In genomic region chr14:89429206-89430091, GRCh38 we compare ENCODE assay signal across 8 cellular contexts. TPM values are rescaled to one million over a fixed set of nuclear protein-coding genes. Genes with fewer than 3 reads are reported as not detected.
DNase-seq lines count a peak whose midpoint lies in the region; ATAC-seq and TF ChIP-seq lines count a peak whose summit lies in the region.

No MANE protein-coding gene starts in this region.

- peaks cover 64% of the 10 kb centered on the region for H3K4me1 Mint-ChIP-seq in activated CD4-positive, alpha-beta T cell treated with anti-CD3 and anti-CD28 coated beads, Interleukin-2, amount 10 ng/mL, durations not matched to agents 7 days and 5 days

- no peaks in the 10 kb centered on the region for H3K9me3 Mint-ChIP-seq in activated CD4-positive, alpha-beta T cell treated with anti-CD3 and anti-CD28 coated beads, Interleukin-2, amount 10 ng/mL, durations not matched to agents 7 days and 5 days

- no peak for TF ChIP-seq EP300 in ovary (IDR thresholded peaks at IDR 0.05)

- no peak for TF ChIP-seq CTCF in ovary (IDR thresholded peaks at IDR 0.05)

- no peaks in the 10 kb centered on the region for H3K9me3 ChIP-seq in ovary

- WGBS in ovary, 3 donors, result 16 to 20% (median 17%) methylated on average over 14 of the region's 14 CpGs

- H3K4me1 ChIP-seq in ovary (ENCODE audit: insufficient read depth), result peaks cover 26% of the 10 kb centered on the region

- ATAC-seq in GM18861 (IDR thresholded peaks at IDR 0.05; ENCODE audit: unreplicated experiment), result no peak
- ATAC-seq in HG02973 (IDR thresholded peaks at IDR 0.05; ENCODE audit: unreplicated experiment), result no peak

- H3K27ac Mint-ChIP-seq in activated CD4-positive, alpha-beta T cell treated with anti-CD3 and anti-CD28 coated beads, Interleukin-2, amount 10 ng/mL, durations not matched to agents 7 days and 5 days, result peak overlapping the region; percentile 85

- H3K4me3 Mint-ChIP-seq in activated CD4-positive, alpha-beta T cell treated with anti-CD3 and anti-CD28 coated beads, Interleukin-2, amount 10 ng/mL, durations not matched to agents 7 days and 5 days, result peak overlapping the region; percentile 70

- peak; percentile 60 for DNase-seq in DMS79 (lab: John Stamatoyannopoulos, UW)
- DNase-seq in NCI-H128 (lab: John Stamatoyannopoulos, UW; ENCODE audit: unreplicated experiment), result peak; percentile 23
- peak; percentile 34 for DNase-seq in activated CD4-positive, alpha-beta T cell treated with anti-CD3 and anti-CD28 coated beads, Interleukin-2, amount 10 ng/mL, durations not matched to agents 7 days and 5 days
- DNase-seq in fibroblast of gingiva (ENCODE audit: low read depth), result peak; percentile 60
- DNase-seq in ovary, result peak in 1 of 5 donors; percentile 38
- no peak for DNase-seq in NCI-H2196 treated with DMSO at 0.1 percent for 48 hours (lab: John Stamatoyannopoulos, UW; ENCODE audit: unreplicated experiment)

- CTCF ChIA-PET in activated CD4-positive, alpha-beta T cell treated with anti-CD3 and anti-CD28 coated beads, Interleukin-2, amount 10 ng/mL, durations not matched to agents 7 days and 5 days (lab: Charles Lee), result interaction anchor here (0.6 to 1.7 kb wide), 3 partner anchors 128 to 266 kb away, joined by 3 to 7 read pairs (median 5); no protein-coding TSS in a partner anchor

- H3K4me3 ChIP-seq in ovary, result peak overlapping the region; percentile 6

- intact Hi-C loops in ovary (cut with DNase I), result loop anchor here in 2 of 4 donors (5.0 to 10.0 kb wide), 4 partner anchors 63 to 395 kb away; no protein-coding TSS in a partner anchor

- no peaks in the 10 kb centered on the region for H3K27me3 Mint-ChIP-seq in activated CD4-positive, alpha-beta T cell treated with anti-CD3 and anti-CD28 coated beads, Interleukin-2, amount 10 ng/mL, durations not matched to agents 7 days and 5 days

- no peak for TF ChIP-seq POLR2A in ovary (IDR thresholded peaks at IDR 0.05)

- peak overlapping the region; percentile 46 to 82 for H3K27ac ChIP-seq in ovary

- peaks cover 8% of the 10 kb centered on the region for H3K36me3 Mint-ChIP-seq in activated CD4-positive, alpha-beta T cell treated with anti-CD3 and anti-CD28 coated beads, Interleukin-2, amount 10 ng/mL, durations not matched to agents 7 days and 5 days (ENCODE audit: low read depth)

- no peaks in the 10 kb centered on the region for H3K27me3 ChIP-seq in ovary

- POLR2A ChIA-PET in activated CD4-positive, alpha-beta T cell treated with anti-CD3 and anti-CD28 coated beads, Interleukin-2, amount 10 ng/mL, durations not matched to agents 7 days and 5 days (lab: Charles Lee), result interaction anchor here (0.7 to 0.8 kb wide), 2 partner anchors 18 to 1812 kb away, joined by 4 read pairs; no protein-coding TSS in a partner anchor

- no peaks in the 10 kb centered on the region for H3K36me3 ChIP-seq in ovary

RNA-seq across cellular contexts. Expression of gene FOXN3, which starts 12.4 kb away (rescaled TPM):
- 10 to 100 TPM; 92.2 to 94.4 TPM for total RNA-seq in activated CD4-positive, alpha-beta T cell treated with anti-CD3 and anti-CD28 coated beads, Interleukin-2, amount 10 ng/mL, durations not matched to agents 7 days and 5 days
- 100 to 1,000 TPM in 4 of 7 donors, 10 to 100 TPM in 3; 56.9 to 172 (median 117) TPM for total RNA-seq in ovary
- 10 to 100 TPM; 67.4 to 75.6 TPM for polyA plus RNA-seq in ovary
